ENCODE assay signal across 8 cellular contexts in genomic region chr7:151875862-151876111, GRCh38. TPM values are rescaled to one million over a fixed set of nuclear protein-coding genes. Genes with fewer than 3 reads are reported as not detected.
DNase-seq lines count a peak whose midpoint lies in the region; ATAC-seq and TF ChIP-seq lines count a peak whose summit lies in the region.

No MANE protein-coding gene starts in this region.

- H2AFZ ChIP-seq in trophoblast cell (ENCODE audit: insufficient read depth, low read length, poor library complexity): peak overlapping the region; percentile 50

- peak overlapping the region; percentile 99 for H3K4me2 ChIP-seq in trophoblast cell (ENCODE audit: low read length)

- no peak overlapping the region for H2BK120ac ChIP-seq in trophoblast cell (ENCODE audit: insufficient read depth, low read length, poor library complexity)

- H3K36me3 ChIP-seq in trophoblast cell (ENCODE audit: control insufficient read depth in 1 of 2, insufficient read depth in 2 of 2, low read length in 2 of 2): no peaks in the 10 kb centered on the region

- peaks cover 32% of the 10 kb centered on the region for H3K27me3 ChIP-seq in trophoblast cell (ENCODE audit: insufficient read depth, low read length)

- no peak overlapping the region for H4K8ac ChIP-seq in trophoblast cell (ENCODE audit: low read depth, low read length)

- peak; percentile 59 for DNase-seq in T-helper 9 cell
- peak; percentile 18 to 54 for DNase-seq in foreskin fibroblast
- DNase-seq in trophoblast cell: no peak
- no peak for DNase-seq in NCI-H510A treated with DMSO at 0.1 percent for 48 hours (lab: John Stamatoyannopoulos, UW)
- no peak for DNase-seq in NCI-H1417 (lab: John Stamatoyannopoulos, UW)

- WGBS in trophoblast cell (ENCODE audit: extremely low coverage, insufficient coverage, insufficient read length): no CpG with 5 or more reads among the region's 15 CpGs

- no peak overlapping the region for H3K27ac ChIP-seq in trophoblast cell (ENCODE audit: low read depth, low read length)

- H3K18ac ChIP-seq in trophoblast cell (ENCODE audit: low read length): no peak overlapping the region

- H3K4me3 ChIP-seq in GM12875 (ENCODE audit: low read depth, low read length) (peak overlapping the region; percentile 26), foreskin fibroblast (ENCODE audit: low read depth in 1 of 2, low read length in 2 of 2) (peak overlapping the region; percentile 58 to 60), trophoblast cell (ENCODE audit: low read depth, low read length) (peak overlapping the region; percentile 71)

- H3K79me2 ChIP-seq in trophoblast cell (ENCODE audit: control insufficient read depth, insufficient read depth, low read length, poor library complexity): no peaks in the 10 kb centered on the region

- no peak overlapping the region for H2BK5ac ChIP-seq in trophoblast cell (ENCODE audit: low read depth, low read length, poor library complexity)

- H3K79me1 ChIP-seq in trophoblast cell (ENCODE audit: low read length): peaks cover 2% of the 10 kb centered on the region

- H2AK5ac ChIP-seq in trophoblast cell (ENCODE audit: low read length): no peak overlapping the region

- H3K9ac ChIP-seq in trophoblast cell (ENCODE audit: low read length): no peak overlapping the region

- no peak overlapping the region for H4K12ac ChIP-seq in trophoblast cell (ENCODE audit: low read depth, low read length)

- H3K23ac ChIP-seq in trophoblast cell (ENCODE audit: low read length): no peak overlapping the region

- no peak overlapping the region for H4K91ac ChIP-seq in trophoblast cell (ENCODE audit: low read depth, low read length)

- no peak overlapping the region for H3K14ac ChIP-seq in trophoblast cell (ENCODE audit: low read length)

- H3K4ac ChIP-seq in trophoblast cell (ENCODE audit: low read depth, low read length): no peak overlapping the region

- no peak overlapping the region for H2BK12ac ChIP-seq in trophoblast cell (ENCODE audit: low read length)

- TF ChIP-seq CTCF in GM12875 (IDR thresholded peaks at IDR 0.05; ENCODE audit: borderline replicate concordance, insufficient read depth, low read depth, low read length): no peak
- no peak for TF ChIP-seq CTCF in foreskin fibroblast (IDR thresholded peaks at IDR 0.05; ENCODE audit: low read depth, low read length)

- H3K9me3 ChIP-seq in trophoblast cell (ENCODE audit: insufficient read depth, low read depth, low read length): peaks cover 3% of the 10 kb centered on the region

- peaks cover 14 to 21% of the 10 kb centered on the region in 2 experiments for H3K4me1 ChIP-seq in trophoblast cell (ENCODE audit: control insufficient read depth in 1 of 2, insufficient read depth in 2 of 2, low read length in 2 of 2)

- ATAC-seq in HG03565 (IDR thresholded peaks at IDR 0.05; ENCODE audit: unreplicated experiment): no peak
- ATAC-seq in GM21423 (IDR thresholded peaks at IDR 0.05; ENCODE audit: unreplicated experiment): no peak

RNA-seq across cellular contexts. Expression of gene PRKAG2, which starts 1.1 kb away (rescaled TPM):
- 34.2 and 36.3 TPM in 2 replicates for polyA plus RNA-seq in trophoblast cell (2013)

Comparison
In these comparisons a context has a peak if more than half of its experiments do, and no peak if none do; other contexts are left out.
1. DNase-seq: peak in T-helper 9 cell (single experiment) and foreskin fibroblast (2 of 2); none in trophoblast cell (0 of 2), NCI-H510A treated with DMSO at 0.1 percent for 48 hours (single experiment) and NCI-H1417 (0 of 3).
2. Peak in every context shown above with its lines, with median percentiles within 50 percentile points of each other: H3K4me3 ChIP-seq.